Comparison of ENCODE assay signal across 1 cellular context in the genomic region with DNA sequence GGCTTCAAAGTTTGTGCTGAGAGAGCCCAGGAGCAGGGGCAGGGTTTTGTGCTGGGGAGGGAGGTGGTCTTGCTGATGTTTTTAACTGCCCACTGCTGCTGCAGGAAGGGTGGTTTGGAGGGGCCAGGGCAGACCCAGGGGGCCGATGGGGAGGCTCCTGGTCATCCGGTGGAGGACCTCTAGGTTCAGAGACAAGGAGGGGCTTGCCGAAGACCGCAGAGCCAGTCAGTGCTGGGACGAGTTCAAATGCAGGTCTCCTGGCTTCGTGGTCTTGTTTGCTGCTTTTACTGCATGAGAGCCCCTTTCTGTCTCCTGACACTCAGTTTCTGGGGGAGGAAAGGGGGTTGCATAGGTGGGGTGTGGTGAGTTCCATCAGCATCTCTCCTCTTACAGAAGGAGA.
TF ChIP-seq lines count a peak whose summit lies in the region.

No MANE protein-coding gene starts in this region.

TF ChIP-seq in H1, 55 proteins besides CTCF, POLR2A, EP300 and RAD21 (continued from another document):
- TF ChIP-seq, protein P1, sequence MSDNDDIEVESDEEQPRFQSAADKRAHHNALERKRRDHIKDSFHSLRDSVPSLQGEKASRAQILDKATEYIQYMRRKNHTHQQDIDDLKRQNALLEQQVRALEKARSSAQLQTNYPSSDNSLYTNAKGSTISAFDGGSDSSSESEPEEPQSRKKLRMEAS (IDR thresholded peaks at IDR 0.05): no peak
- TF ChIP-seq HDAC2 (IDR thresholded peaks at IDR 0.05; ENCODE audit: borderline replicate concordance in 1 of 2, low read depth in 2 of 2, low read length in 2 of 2) (no peak), CHD1 (IDR thresholded peaks at IDR 0.05; ENCODE audit: low read depth, low read length) (no peak), CBX8 (IDR thresholded peaks at IDR 0.05; ENCODE audit: borderline replicate concordance, low read depth, low read length) (no peak), TAF1 (IDR thresholded peaks at IDR 0.05; ENCODE audit: low read depth, low read length) (no peak), BRCA1 (IDR thresholded peaks at IDR 0.05; ENCODE audit: low read depth, low read length) (no peak)
